Comparison of ENCODE assay signal across 1 cellular context in genomic region chr12:177980-178714, GRCh38.
TF ChIP-seq lines count a peak whose summit lies in the region.

No MANE protein-coding gene starts in this region.

TF ChIP-seq in H1, 55 proteins besides CTCF, POLR2A, EP300 and RAD21:
- TF ChIP-seq CREB1 (IDR thresholded peaks at IDR 0.05) (no peak), SIRT6 (IDR thresholded peaks at IDR 0.05; ENCODE audit: low read length) (no peak), CHD2 (IDR thresholded peaks at IDR 0.05; ENCODE audit: low read length) (no peak), CEBPB (IDR thresholded peaks at IDR 0.05; ENCODE audit: low read depth, low read length) (no peak), POU5F1 (IDR thresholded peaks at IDR 0.05; ENCODE audit: low read depth, low read length) (no peak), POLR2AphosphoS5 (IDR thresholded peaks at IDR 0.05; ENCODE audit: low read depth, low read length) (no peak), NRF1 (IDR thresholded peaks at IDR 0.05; ENCODE audit: low read depth, low read length) (no peak), CHD1 (IDR thresholded peaks at IDR 0.05; ENCODE audit: low read depth, low read length) (no peak), HDAC6 (IDR thresholded peaks at IDR 0.05; ENCODE audit: low read depth, low read length) (no peak), GTF2F1 (IDR thresholded peaks at IDR 0.05; ENCODE audit: borderline replicate concordance, low read depth, low read length) (no peak)
